Comparison of ENCODE assay signal across 12 cellular contexts in genomic region chr18:11005528-11005927, GRCh38.
A peak's percentile ranks its signal among the peaks of the same experiment; 100 is the strongest.
DNase-seq lines count a peak whose midpoint lies in the region; ATAC-seq and TF ChIP-seq lines count a peak whose summit lies in the region.
"Had no signal": no experiment of that assay in that cellular context is flagged by ENCODE, and none has a peak within 500 bp of the region (broad histone marks: within the 10 kb centered on the region; RNA-seq: fewer than 3 reads in every experiment).

No MANE protein-coding gene starts in this region.

- DNase-seq in GM23338 (ENCODE audit: low spot score) (no peak), SK-MEL-5 (ENCODE audit: low read depth, low spot score) (peak; percentile 23), foreskin keratinocyte (peak in 1 of 2 donors; percentile 39), progenitor cell of endocrine pancreas (ENCODE audit: low spot score, unreplicated experiment) (peak; percentile 26), GOT3 (lab: John Stamatoyannopoulos, UW) (no peak)
- no peak for DNase-seq in activated CD8-positive, alpha-beta memory T cell treated with anti-CD3 and anti-CD28 coated beads, Interleukin-2, amount 10 ng/mL, durations not matched to agents 7 days and 5 days
- no peak for DNase-seq in stimulated activated naive CD4-positive, alpha-beta T cell (lab: John Stamatoyannopoulos, UW)
- DNase-seq: activated CD4-positive, alpha-beta T cell treated with anti-CD3 and anti-CD28 coated beads, Interleukin-2, amount 50 U/mL, for 4 hours; central memory CD4-positive, alpha-beta T cell; NK-92 treated with Interleukin-12 subunit alpha and Interleukin-12 subunit beta, amount 100 ng/mL, for 24 hours had no signal

- no peaks in the 10 kb centered on the region for H4K20me1 ChIP-seq in GM23338 (replicated peaks; ENCODE audit: insufficient read depth)

- H3K36me3 Mint-ChIP-seq in GM23338 (ENCODE audit: low read depth) (0 out of 3 replicates have a peak, but pooled peaks cover 4% of the 10 kb centered on the region), progenitor cell of endocrine pancreas (ENCODE audit: insufficient read depth) (no peaks in the 10 kb centered on the region)
- H3K36me3 Mint-ChIP-seq in activated CD8-positive, alpha-beta memory T cell treated with anti-CD3 and anti-CD28 coated beads, Interleukin-2, amount 10 ng/mL, durations not matched to agents 7 days and 5 days: no peaks in the 10 kb centered on the region

- H3K4me3 Mint-ChIP-seq in GM23338 (no peak overlapping the region), progenitor cell of endocrine pancreas (ENCODE audit: low read depth) (peak overlapping the region; percentile 29)
- no peak overlapping the region for H3K4me3 Mint-ChIP-seq in activated CD8-positive, alpha-beta memory T cell treated with anti-CD3 and anti-CD28 coated beads, Interleukin-2, amount 10 ng/mL, durations not matched to agents 7 days and 5 days

- no peaks in the 10 kb centered on the region for H3K9me2 ChIP-seq in GM23338 (ENCODE audit: insufficient read depth)

- TF ChIP-seq CTCF in GM23338 (conservative IDR thresholded peaks at IDR 0.05; ENCODE audit: low read depth in 2 of 2) (no peak), foreskin keratinocyte (conservative IDR thresholded peaks at IDR 0.05) (no peak), progenitor cell of endocrine pancreas (IDR thresholded peaks at IDR 0.05; ENCODE audit: unreplicated experiment) (no peak)

- H3K27me3 Mint-ChIP-seq in GM23338 (ENCODE audit: insufficient read depth, low read depth, poor library complexity): peaks cover 2% of the 10 kb centered on the region
- H3K27me3 Mint-ChIP-seq in progenitor cell of endocrine pancreas: no peaks in the 10 kb centered on the region
- H3K27me3 Mint-ChIP-seq in activated CD8-positive, alpha-beta memory T cell treated with anti-CD3 and anti-CD28 coated beads, Interleukin-2, amount 10 ng/mL, durations not matched to agents 7 days and 5 days: no peaks in the 10 kb centered on the region

- H3F3A ChIP-seq in GM23338 (replicated peaks; ENCODE audit: low read depth): no peaks in the 10 kb centered on the region

- ATAC-seq in GM23338: peak; percentile 54
- ATAC-seq in foreskin keratinocyte: peak; percentile 72
- ATAC-seq in activated CD8-positive, alpha-beta memory T cell treated with anti-CD3 and anti-CD28 coated beads, Interleukin-2, amount 10 ng/mL, durations not matched to agents 7 days and 5 days: no peak
- ATAC-seq in HG02981 (IDR thresholded peaks at IDR 0.05; ENCODE audit: unreplicated experiment): no peak

- H3K9me3 Mint-ChIP-seq in GM23338 (no peaks in the 10 kb centered on the region), progenitor cell of endocrine pancreas (ENCODE audit: low read depth) (peaks cover 7% of the 10 kb centered on the region)
- H3K9me3 Mint-ChIP-seq in activated CD8-positive, alpha-beta memory T cell treated with anti-CD3 and anti-CD28 coated beads, Interleukin-2, amount 10 ng/mL, durations not matched to agents 7 days and 5 days (ENCODE audit: low read depth): no peaks in the 10 kb centered on the region

- peaks cover 5% of the 10 kb centered on the region; the same call in 1 of the 2 replicates for H3K4me1 ChIP-seq in GM23338 (ENCODE audit: insufficient read depth)
- H3K4me1 ChIP-seq in foreskin keratinocyte: no peaks in the 10 kb centered on the region

- H3K27ac ChIP-seq in GM23338 (ENCODE audit: low read depth) (no peak overlapping the region), foreskin keratinocyte (no peak overlapping the region)
- H3K27ac ChIP-seq: HL-60 had no signal

- no peak overlapping the region for H3K4me3 ChIP-seq in GM23338

- H2AFZ ChIP-seq in GM23338: no peak overlapping the region

- H3K27me3 ChIP-seq in GM23338 (ENCODE audit: insufficient read depth) (no peaks in the 10 kb centered on the region), foreskin keratinocyte (no peaks in the 10 kb centered on the region)

- H3K36me3 ChIP-seq in GM23338 (ENCODE audit: insufficient read depth): no peaks in the 10 kb centered on the region

- H3K4me2 ChIP-seq in GM23338: no peak overlapping the region

- H3K27ac Mint-ChIP-seq in GM23338 (peak overlapping the region; percentile 69; the same call in 1 of the 2 replicates), progenitor cell of endocrine pancreas (peak overlapping the region; percentile 89)
- no peak overlapping the region for H3K27ac Mint-ChIP-seq in activated CD8-positive, alpha-beta memory T cell treated with anti-CD3 and anti-CD28 coated beads, Interleukin-2, amount 10 ng/mL, durations not matched to agents 7 days and 5 days

- CTCF ChIA-PET in activated CD8-positive, alpha-beta memory T cell treated with anti-CD3 and anti-CD28 coated beads, Interleukin-2, amount 10 ng/mL, durations not matched to agents 7 days and 5 days (lab: Charles Lee): no interaction called here

- in situ Hi-C loops in SK-MEL-5 (cut with HindIII; ENCODE audit: low pct_unique_long_range_greater_than_20kb, low sequenced_read_pairs): no loop called here

- no peaks in the 10 kb centered on the region for H3K79me2 ChIP-seq in GM23338 (replicated peaks; ENCODE audit: insufficient read depth)

- H3K4me1 Mint-ChIP-seq in GM23338 (peaks cover 19% of the 10 kb centered on the region), progenitor cell of endocrine pancreas (ENCODE audit: low read depth) (peaks cover 25% of the 10 kb centered on the region)
- H3K4me1 Mint-ChIP-seq in activated CD8-positive, alpha-beta memory T cell treated with anti-CD3 and anti-CD28 coated beads, Interleukin-2, amount 10 ng/mL, durations not matched to agents 7 days and 5 days: no peaks in the 10 kb centered on the region

TF ChIP-seq in GM23338, 12 proteins besides CTCF, POLR2A, EP300 and RAD21 (continues in another document):
- TF ChIP-seq ZNF462 (CRISPR knock-in tag; IDR thresholded peaks at IDR 0.05) (no peak), ETS1 (IDR thresholded peaks at IDR 0.05) (no peak), CREB1 (CRISPR knock-in tag; IDR thresholded peaks at IDR 0.05; ENCODE audit: low read depth) (no peak)

Comparison
In these comparisons a context has a peak if more than half of its experiments do, and no peak if none do; other contexts are left out.
1. ATAC-seq: peak in GM23338 (single experiment) and foreskin keratinocyte (single experiment); none in activated CD8-positive, alpha-beta memory T cell treated with anti-CD3 and anti-CD28 coated beads, Interleukin-2, amount 10 ng/mL, durations not matched to agents 7 days and 5 days (single experiment) and HG02981 (single experiment).
2. DNase-seq: peak in SK-MEL-5 (single experiment) and progenitor cell of endocrine pancreas (single experiment); none in GM23338 (single experiment), activated CD8-positive, alpha-beta memory T cell treated with anti-CD3 and anti-CD28 coated beads, Interleukin-2, amount 10 ng/mL, durations not matched to agents 7 days and 5 days (single experiment), GOT3 (single experiment) and stimulated activated naive CD4-positive, alpha-beta T cell (0 of 6).